16 cellular contexts compared by ENCODE assay signal in genomic region chr1:179807291-179807690, GRCh38.
"Had no signal": no experiment of that assay in that cellular context is flagged by ENCODE, and none has a peak within 500 bp of the region (broad histone marks: within the 10 kb centered on the region; RNA-seq: fewer than 3 reads in every experiment).

No MANE protein-coding gene starts in this region.

- H3K4me3 ChIP-seq: heart right ventricle, psoas muscle, right lobe of liver, testis, transverse colon had no signal

- ATAC-seq: esophagus mucosa; natural killer cell treated with Interleukin-12 subunit alpha and Interleukin-12 subunit beta and Interleukin-15 and Interleukin-18, amount 100 ng/mL, for 72 hours; psoas muscle; stimulated activated naive B cell treated with anti-CD40 and anti-IgM and Interleukin-4, amounts not matched to agents 10 μg/mL and 1 μg/mL and 100 μg/mL, for 72 hours; stimulated activated naive CD8-positive, alpha-beta T cell treated with anti-CD3 and anti-CD28 coated beads, Interleukin-15, amount 100 ng/mL, for 72 hours had no signal

- H3K9me3 ChIP-seq: heart right ventricle, psoas muscle, right lobe of liver, testis, transverse colon had no signal

- H3K36me3 Mint-ChIP-seq: memory B cell; natural killer cell treated with Interleukin-12 subunit alpha and Interleukin-12 subunit beta and Interleukin-15 and Interleukin-18, amount 100 ng/mL, for 72 hours; stimulated activated naive B cell treated with anti-CD40 and anti-IgM and Interleukin-4, amounts not matched to agents 10 μg/mL and 1 μg/mL and 100 μg/mL, for 72 hours had no signal

- H3K4me1 ChIP-seq: psoas muscle, right lobe of liver, transverse colon had no signal

- H3K27ac ChIP-seq: heart right ventricle, psoas muscle, right lobe of liver, testis, transverse colon had no signal

- H3K36me3 ChIP-seq: heart right ventricle, right lobe of liver, transverse colon had no signal

- H3K27ac Mint-ChIP-seq: dendritic cell treated with granulocyte-macrophage colony-stimulating factor and Interleukin-4, amounts not matched to agents 40 ng/mL and 50 ng/mL, for 4 days; memory B cell; natural killer cell treated with Interleukin-12 subunit alpha and Interleukin-12 subunit beta and Interleukin-15 and Interleukin-18, amount 100 ng/mL, for 72 hours; stimulated activated naive B cell treated with anti-CD40 and anti-IgM and Interleukin-4, amounts not matched to agents 10 μg/mL and 1 μg/mL and 100 μg/mL, for 72 hours; stimulated activated naive CD8-positive, alpha-beta T cell treated with anti-CD3 and anti-CD28 coated beads, Interleukin-15, amount 100 ng/mL, for 72 hours had no signal

- DNase-seq: effector CD8-positive, alpha-beta T cell; heart right ventricle; midbrain; psoas muscle; retina; right lobe of liver; stimulated activated CD4-positive, alpha-beta T cell treated with anti-CD3 and anti-CD28 coated beads, Interleukin-2, amount 100 ng/mL, for 24 hours; stimulated activated CD4-positive, alpha-beta T cell treated with anti-CD3 and anti-CD28 coated beads, Interleukin-4, amount 100 ng/mL, for 4 hours; stimulated activated naive B cell treated with anti-CD40 and anti-IgM and Interleukin-4, amounts not matched to agents 10 μg/mL and 1 μg/mL and 100 μg/mL, for 72 hours; stimulated activated naive CD8-positive, alpha-beta T cell treated with anti-CD3 and anti-CD28 coated beads, Interleukin-15, amount 100 ng/mL, for 72 hours; testis; transverse colon had no signal

- H3K27me3 ChIP-seq: right lobe of liver, testis, transverse colon had no signal

- H3K9me3 Mint-ChIP-seq: dendritic cell treated with granulocyte-macrophage colony-stimulating factor and Interleukin-4, amounts not matched to agents 40 ng/mL and 50 ng/mL, for 4 days; memory B cell; natural killer cell treated with Interleukin-12 subunit alpha and Interleukin-12 subunit beta and Interleukin-15 and Interleukin-18, amount 100 ng/mL, for 72 hours; stimulated activated naive B cell treated with anti-CD40 and anti-IgM and Interleukin-4, amounts not matched to agents 10 μg/mL and 1 μg/mL and 100 μg/mL, for 72 hours; stimulated activated naive CD8-positive, alpha-beta T cell treated with anti-CD3 and anti-CD28 coated beads, Interleukin-15, amount 100 ng/mL, for 72 hours had no signal

- H3K4me3 Mint-ChIP-seq: dendritic cell treated with granulocyte-macrophage colony-stimulating factor and Interleukin-4, amounts not matched to agents 40 ng/mL and 50 ng/mL, for 4 days; memory B cell; natural killer cell treated with Interleukin-12 subunit alpha and Interleukin-12 subunit beta and Interleukin-15 and Interleukin-18, amount 100 ng/mL, for 72 hours; stimulated activated naive B cell treated with anti-CD40 and anti-IgM and Interleukin-4, amounts not matched to agents 10 μg/mL and 1 μg/mL and 100 μg/mL, for 72 hours; stimulated activated naive CD8-positive, alpha-beta T cell treated with anti-CD3 and anti-CD28 coated beads, Interleukin-15, amount 100 ng/mL, for 72 hours had no signal
